Comparison of ENCODE assay signal across 1 cellular context in the genomic region with DNA sequence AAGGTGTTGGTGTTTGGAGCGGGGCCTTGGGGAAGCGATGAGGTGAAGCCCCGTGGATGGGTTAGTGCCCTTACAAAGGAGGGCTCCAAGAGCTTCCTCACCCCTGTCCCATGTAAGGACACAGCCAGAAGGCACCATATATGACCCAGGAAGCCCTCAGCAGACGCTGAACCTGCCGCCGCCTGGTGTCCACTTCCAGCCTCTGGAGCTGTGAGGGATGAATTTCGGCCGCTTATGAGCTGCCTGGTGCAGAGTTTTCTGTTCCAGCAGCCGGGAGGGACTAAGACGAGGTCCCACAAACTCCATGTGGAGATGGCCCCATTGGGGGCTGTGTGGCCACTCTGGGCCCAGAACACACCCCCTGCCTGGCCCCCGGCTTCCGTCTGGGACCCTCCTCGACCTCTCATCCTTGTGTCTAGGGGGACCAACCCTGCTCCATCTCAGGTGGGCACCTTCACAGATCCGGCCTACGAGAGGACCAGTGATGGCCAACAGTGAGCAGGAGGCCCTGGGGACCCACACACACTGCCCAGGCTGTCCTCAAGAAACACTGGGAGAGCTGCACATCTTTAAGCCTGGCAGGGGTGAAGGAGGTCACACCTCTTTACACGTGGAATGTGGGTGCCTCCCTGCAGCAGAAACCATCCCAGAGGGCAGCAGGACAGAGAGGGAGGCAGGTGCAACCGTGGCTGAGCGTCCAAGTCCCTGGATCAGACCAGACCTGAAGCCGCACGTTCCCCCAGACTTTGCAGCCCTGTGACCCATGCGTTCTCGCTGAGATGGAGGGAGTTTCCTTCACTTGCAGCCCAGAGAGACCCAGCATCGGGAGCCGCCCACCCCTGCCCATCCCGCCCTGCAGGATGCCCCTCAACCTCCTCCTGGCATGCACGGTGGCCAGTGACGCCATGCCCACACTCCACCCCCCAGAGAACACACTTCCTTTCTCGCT.
TF ChIP-seq lines count a peak whose summit lies in the region.

No MANE protein-coding gene starts in this region.

TF ChIP-seq in H1, 55 proteins besides CTCF, POLR2A, EP300 and RAD21:
- TF ChIP-seq BCL11A (IDR thresholded peaks at IDR 0.05; ENCODE audit: low read depth in 2 of 2, low read length in 2 of 2), result no peak
- TF ChIP-seq, protein P1, sequence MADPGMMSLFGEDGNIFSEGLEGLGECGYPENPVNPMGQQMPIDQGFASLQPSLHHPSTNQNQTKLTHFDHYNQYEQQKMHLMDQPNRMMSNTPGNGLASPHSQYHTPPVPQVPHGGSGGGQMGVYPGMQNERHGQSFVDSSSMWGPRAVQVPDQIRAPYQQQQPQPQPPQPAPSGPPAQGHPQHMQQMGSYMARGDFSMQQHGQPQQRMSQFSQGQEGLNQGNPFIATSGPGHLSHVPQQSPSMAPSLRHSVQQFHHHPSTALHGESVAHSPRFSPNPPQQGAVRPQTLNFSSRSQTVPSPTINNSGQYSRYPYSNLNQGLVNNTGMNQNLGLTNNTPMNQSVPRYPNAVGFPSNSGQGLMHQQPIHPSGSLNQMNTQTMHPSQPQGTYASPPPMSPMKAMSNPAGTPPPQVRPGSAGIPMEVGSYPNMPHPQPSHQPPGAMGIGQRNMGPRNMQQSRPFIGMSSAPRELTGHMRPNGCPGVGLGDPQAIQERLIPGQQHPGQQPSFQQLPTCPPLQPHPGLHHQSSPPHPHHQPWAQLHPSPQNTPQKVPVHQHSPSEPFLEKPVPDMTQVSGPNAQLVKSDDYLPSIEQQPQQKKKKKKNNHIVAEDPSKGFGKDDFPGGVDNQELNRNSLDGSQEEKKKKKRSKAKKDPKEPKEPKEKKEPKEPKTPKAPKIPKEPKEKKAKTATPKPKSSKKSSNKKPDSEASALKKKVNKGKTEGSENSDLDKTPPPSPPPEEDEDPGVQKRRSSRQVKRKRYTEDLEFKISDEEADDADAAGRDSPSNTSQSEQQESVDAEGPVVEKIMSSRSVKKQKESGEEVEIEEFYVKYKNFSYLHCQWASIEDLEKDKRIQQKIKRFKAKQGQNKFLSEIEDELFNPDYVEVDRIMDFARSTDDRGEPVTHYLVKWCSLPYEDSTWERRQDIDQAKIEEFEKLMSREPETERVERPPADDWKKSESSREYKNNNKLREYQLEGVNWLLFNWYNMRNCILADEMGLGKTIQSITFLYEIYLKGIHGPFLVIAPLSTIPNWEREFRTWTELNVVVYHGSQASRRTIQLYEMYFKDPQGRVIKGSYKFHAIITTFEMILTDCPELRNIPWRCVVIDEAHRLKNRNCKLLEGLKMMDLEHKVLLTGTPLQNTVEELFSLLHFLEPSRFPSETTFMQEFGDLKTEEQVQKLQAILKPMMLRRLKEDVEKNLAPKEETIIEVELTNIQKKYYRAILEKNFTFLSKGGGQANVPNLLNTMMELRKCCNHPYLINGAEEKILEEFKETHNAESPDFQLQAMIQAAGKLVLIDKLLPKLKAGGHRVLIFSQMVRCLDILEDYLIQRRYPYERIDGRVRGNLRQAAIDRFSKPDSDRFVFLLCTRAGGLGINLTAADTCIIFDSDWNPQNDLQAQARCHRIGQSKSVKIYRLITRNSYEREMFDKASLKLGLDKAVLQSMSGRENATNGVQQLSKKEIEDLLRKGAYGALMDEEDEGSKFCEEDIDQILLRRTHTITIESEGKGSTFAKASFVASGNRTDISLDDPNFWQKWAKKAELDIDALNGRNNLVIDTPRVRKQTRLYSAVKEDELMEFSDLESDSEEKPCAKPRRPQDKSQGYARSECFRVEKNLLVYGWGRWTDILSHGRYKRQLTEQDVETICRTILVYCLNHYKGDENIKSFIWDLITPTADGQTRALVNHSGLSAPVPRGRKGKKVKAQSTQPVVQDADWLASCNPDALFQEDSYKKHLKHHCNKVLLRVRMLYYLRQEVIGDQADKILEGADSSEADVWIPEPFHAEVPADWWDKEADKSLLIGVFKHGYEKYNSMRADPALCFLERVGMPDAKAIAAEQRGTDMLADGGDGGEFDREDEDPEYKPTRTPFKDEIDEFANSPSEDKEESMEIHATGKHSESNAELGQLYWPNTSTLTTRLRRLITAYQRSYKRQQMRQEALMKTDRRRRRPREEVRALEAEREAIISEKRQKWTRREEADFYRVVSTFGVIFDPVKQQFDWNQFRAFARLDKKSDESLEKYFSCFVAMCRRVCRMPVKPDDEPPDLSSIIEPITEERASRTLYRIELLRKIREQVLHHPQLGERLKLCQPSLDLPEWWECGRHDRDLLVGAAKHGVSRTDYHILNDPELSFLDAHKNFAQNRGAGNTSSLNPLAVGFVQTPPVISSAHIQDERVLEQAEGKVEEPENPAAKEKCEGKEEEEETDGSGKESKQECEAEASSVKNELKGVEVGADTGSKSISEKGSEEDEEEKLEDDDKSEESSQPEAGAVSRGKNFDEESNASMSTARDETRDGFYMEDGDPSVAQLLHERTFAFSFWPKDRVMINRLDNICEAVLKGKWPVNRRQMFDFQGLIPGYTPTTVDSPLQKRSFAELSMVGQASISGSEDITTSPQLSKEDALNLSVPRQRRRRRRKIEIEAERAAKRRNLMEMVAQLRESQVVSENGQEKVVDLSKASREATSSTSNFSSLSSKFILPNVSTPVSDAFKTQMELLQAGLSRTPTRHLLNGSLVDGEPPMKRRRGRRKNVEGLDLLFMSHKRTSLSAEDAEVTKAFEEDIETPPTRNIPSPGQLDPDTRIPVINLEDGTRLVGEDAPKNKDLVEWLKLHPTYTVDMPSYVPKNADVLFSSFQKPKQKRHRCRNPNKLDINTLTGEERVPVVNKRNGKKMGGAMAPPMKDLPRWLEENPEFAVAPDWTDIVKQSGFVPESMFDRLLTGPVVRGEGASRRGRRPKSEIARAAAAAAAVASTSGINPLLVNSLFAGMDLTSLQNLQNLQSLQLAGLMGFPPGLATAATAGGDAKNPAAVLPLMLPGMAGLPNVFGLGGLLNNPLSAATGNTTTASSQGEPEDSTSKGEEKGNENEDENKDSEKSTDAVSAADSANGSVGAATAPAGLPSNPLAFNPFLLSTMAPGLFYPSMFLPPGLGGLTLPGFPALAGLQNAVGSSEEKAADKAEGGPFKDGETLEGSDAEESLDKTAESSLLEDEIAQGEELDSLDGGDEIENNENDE (IDR thresholded peaks at IDR 0.05; ENCODE audit: insufficient replicate concordance, low read length), result no peak
- TF ChIP-seq ZNF274 (IDR thresholded peaks at IDR 0.05; ENCODE audit: borderline replicate concordance, extremely low read depth, low read length), result no peak
- no peak for TF ChIP-seq KDM4A (IDR thresholded peaks at IDR 0.05; ENCODE audit: low read depth, low read length, severe bottlenecking)
